21 cellular contexts compared by ENCODE assay signal in the genomic region with DNA sequence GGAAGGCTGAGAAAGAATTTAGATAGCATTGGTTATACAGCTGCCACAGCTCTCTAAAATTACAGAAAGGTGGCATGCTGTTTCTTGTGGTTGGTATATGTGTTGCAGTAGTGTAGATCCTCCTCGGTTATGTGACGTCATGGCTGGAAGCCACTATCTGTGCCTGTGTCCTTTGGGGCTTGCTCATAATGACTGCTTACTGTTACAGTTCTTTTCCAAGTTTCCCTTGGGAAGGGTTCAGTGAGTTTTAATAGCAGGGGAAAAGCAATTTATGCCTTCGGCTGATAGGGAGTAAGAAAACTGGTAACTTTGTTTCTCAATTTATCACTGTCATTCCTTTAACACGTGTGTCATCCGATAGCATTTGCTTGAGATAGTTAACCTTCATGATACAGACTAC.
"Had no signal": no experiment of that assay in that cellular context is flagged by ENCODE, and none has a peak within 500 bp of the region (broad histone marks: within the 10 kb centered on the region; RNA-seq: fewer than 3 reads in every experiment).

No MANE protein-coding gene starts in this region.

- H3K9me3 Mint-ChIP-seq: endodermal cell; immature natural killer cell; natural killer cell; stimulated activated naive CD8-positive, alpha-beta T cell treated with anti-CD3 and anti-CD28 coated beads, Interleukin-15, amount 100 ng/mL, for 72 hours had no signal

- ATAC-seq: activated CD4-positive, alpha-beta T cell treated with anti-CD3 and anti-CD28 coated beads for 36 hours; activated CD8-positive, alpha-beta T cell treated with anti-CD3 and anti-CD28 coated beads, Interleukin-2, amount 10 ng/mL, durations not matched to agents 7 days and 5 days; mucosa of descending colon; natural killer cell; psoas muscle; stimulated activated naive CD8-positive, alpha-beta T cell treated with anti-CD3 and anti-CD28 coated beads, Interleukin-15, amount 100 ng/mL, for 72 hours had no signal

- H3K27ac ChIP-seq: adrenal gland, psoas muscle, vagina, WERI-Rb-1 had no signal

- H3K4me3 Mint-ChIP-seq: activated CD4-positive, alpha-beta T cell treated with anti-CD3 and anti-CD28 coated beads for 36 hours; activated CD8-positive, alpha-beta T cell treated with anti-CD3 and anti-CD28 coated beads, Interleukin-2, amount 10 ng/mL, durations not matched to agents 7 days and 5 days; endodermal cell; immature natural killer cell; natural killer cell; stimulated activated naive CD8-positive, alpha-beta T cell treated with anti-CD3 and anti-CD28 coated beads, Interleukin-15, amount 100 ng/mL, for 72 hours had no signal

- H3K9me3 ChIP-seq: adrenal gland, mucosa of descending colon, psoas muscle, vagina had no signal

- H3K27ac Mint-ChIP-seq: activated CD4-positive, alpha-beta T cell treated with anti-CD3 and anti-CD28 coated beads for 36 hours; activated CD8-positive, alpha-beta T cell treated with anti-CD3 and anti-CD28 coated beads, Interleukin-2, amount 10 ng/mL, durations not matched to agents 7 days and 5 days; endodermal cell; natural killer cell; stimulated activated naive CD8-positive, alpha-beta T cell treated with anti-CD3 and anti-CD28 coated beads, Interleukin-15, amount 100 ng/mL, for 72 hours had no signal

- H3K4me1 Mint-ChIP-seq: immature natural killer cell; stimulated activated naive CD8-positive, alpha-beta T cell treated with anti-CD3 and anti-CD28 coated beads, Interleukin-15, amount 100 ng/mL, for 72 hours had no signal

- DNase-seq: activated CD4-positive, alpha-beta T cell treated with anti-CD3 and anti-CD28 coated beads for 36 hours; activated CD8-positive, alpha-beta memory T cell treated with anti-CD3 and anti-CD28 coated beads, Interleukin-2, amount 50 U/mL, for 48 hours; activated CD8-positive, alpha-beta T cell treated with anti-CD3 and anti-CD28 coated beads, Interleukin-2, amount 10 ng/mL, durations not matched to agents 7 days and 5 days; activated naive CD4-positive, alpha-beta T cell treated with anti-CD3 and anti-CD28 coated beads, Interleukin-2, amount 50 U/mL, for 16 hours; adrenal gland; cerebellar nuclear complex; dermis blood vessel endothelial cell; endodermal cell; erythroblast; immature natural killer cell; mammary epithelial cell; mucosa of descending colon; natural killer cell; occipital lobe; psoas muscle; stimulated activated CD4-positive, alpha-beta T cell treated with anti-CD3 and anti-CD28 coated beads, Interleukin-15, amount 100 ng/mL, for 24 hours; stimulated activated CD4-positive, alpha-beta T cell treated with anti-CD3 and anti-CD28 coated beads, Interleukin-4, amount 100 ng/mL, for 24 hours; stimulated activated naive CD8-positive, alpha-beta T cell treated with anti-CD3 and anti-CD28 coated beads, Interleukin-15, amount 100 ng/mL, for 72 hours; T-helper 1 cell; WERI-Rb-1 had no signal

- H3K4me1 ChIP-seq: adrenal gland, psoas muscle had no signal

- H3K27me3 ChIP-seq: adrenal gland, vagina had no signal

- H3K27me3 Mint-ChIP-seq: activated CD4-positive, alpha-beta T cell treated with anti-CD3 and anti-CD28 coated beads for 36 hours; stimulated activated naive CD8-positive, alpha-beta T cell treated with anti-CD3 and anti-CD28 coated beads, Interleukin-15, amount 100 ng/mL, for 72 hours had no signal

- H3K4me3 ChIP-seq: adrenal gland, mucosa of descending colon, psoas muscle, vagina had no signal
